16 cellular contexts compared by ENCODE assay signal in genomic region chr1:245465666-245466065, GRCh38.
"Had no signal": no experiment of that assay in that cellular context is flagged by ENCODE, and none has a peak within 500 bp of the region (broad histone marks: within the 10 kb centered on the region; RNA-seq: fewer than 3 reads in every experiment).

No MANE protein-coding gene starts in this region.

- H3K27ac ChIP-seq: adrenal gland, dorsolateral prefrontal cortex, foreskin keratinocyte, left lung, neutrophil, pancreas, skin epidermis, testis, upper lobe of left lung had no signal

- H3K4me1 ChIP-seq: adrenal gland, foreskin keratinocyte, left lung, pancreas, testis, upper lobe of left lung had no signal

- H3K9me3 ChIP-seq: adrenal gland, left lung, neutrophil, pancreas, testis, upper lobe of left lung had no signal

- H3K27me3 ChIP-seq: adrenal gland, dorsolateral prefrontal cortex, foreskin keratinocyte, left lung, neutrophil, pancreas, testis, upper lobe of left lung had no signal

- DNase-seq: activated CD4-positive, alpha-beta T cell treated with anti-CD3 and anti-CD28 coated beads for 36 hours; activated CD4-positive, alpha-beta T cell treated with anti-CD3 and anti-CD28 coated beads, Interleukin-2, amount 50 U/mL, for 48 hours; activated gamma-delta T cell treated with Interleukin-2 at 50 U/mL for 16 hours; activated T-cell treated with anti-CD3 and anti-CD28 coated beads for 4 hours; adrenal gland; foreskin keratinocyte; hypothalamus; left lung; naive thymus-derived CD4-positive, alpha-beta T cell; T-cell; testis had no signal

- H3K36me3 ChIP-seq: adrenal gland, left lung, neutrophil, pancreas, upper lobe of left lung had no signal

- H3K4me3 ChIP-seq: adrenal gland, dorsolateral prefrontal cortex, left lung, pancreas, skin epidermis, testis, upper lobe of left lung had no signal
